ENCODE assay signal across 18 cellular contexts in the genomic region with DNA sequence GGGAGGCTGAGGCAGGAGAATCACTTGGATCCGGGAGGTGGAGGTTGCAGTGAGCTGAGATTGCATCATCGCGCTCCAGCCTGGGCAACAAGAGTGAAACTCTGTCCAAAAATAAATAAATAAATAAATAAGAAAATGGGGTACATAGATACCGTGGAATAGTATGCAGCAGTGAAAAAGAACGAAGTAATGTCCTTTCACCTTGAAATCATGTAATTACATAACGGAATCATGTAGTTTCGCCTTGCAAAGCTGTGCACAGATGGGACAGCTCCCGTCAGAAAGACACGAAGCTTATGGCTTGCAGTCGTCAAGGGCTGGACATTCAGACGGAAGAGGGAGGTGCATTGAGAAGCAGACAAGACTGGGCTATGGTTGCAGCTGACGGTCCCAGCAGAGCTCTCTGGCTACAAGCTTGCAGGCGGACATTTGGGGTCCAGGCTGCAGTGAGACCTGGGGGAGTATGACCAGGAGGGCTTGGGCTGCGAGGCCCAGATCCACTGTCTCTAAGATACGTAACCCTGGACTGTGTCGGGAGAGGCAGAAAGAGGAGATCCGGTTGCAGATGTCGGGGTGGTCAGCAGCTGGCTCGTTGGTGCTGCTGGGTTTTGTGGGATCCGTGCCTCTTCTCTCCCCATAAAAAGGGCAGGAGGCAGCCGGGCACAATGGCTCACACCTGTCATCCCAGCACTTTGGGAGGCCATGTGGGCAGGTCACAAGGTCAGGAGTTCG. TPM values are rescaled to one million over a fixed set of nuclear protein-coding genes. Genes with fewer than 3 reads are reported as not detected.
DNase-seq lines count a peak whose midpoint lies in the region; ATAC-seq and TF ChIP-seq lines count a peak whose summit lies in the region.
"Had no signal": no experiment of that assay in that cellular context is flagged by ENCODE, and none has a peak within 500 bp of the region (broad histone marks: within the 10 kb centered on the region; RNA-seq: fewer than 3 reads in every experiment).

No MANE protein-coding gene starts in this region.

- no peaks in the 10 kb centered on the region for H3K27me3 Mint-ChIP-seq in activated naive CD4-positive, alpha-beta T cell treated with anti-CD3 and anti-CD28 coated beads, Interleukin-2, amount 50 U/mL, for 24 hours

- H3K4me1 ChIP-seq in suprapubic skin = no peaks in the 10 kb centered on the region

- in situ Hi-C loops in G401 (cut with HindIII; ENCODE audit: low sequenced_read_pairs) = no loop called here

- no peaks in the 10 kb centered on the region for H3K27me3 ChIP-seq in suprapubic skin

- H3K27ac Mint-ChIP-seq in activated naive CD4-positive, alpha-beta T cell treated with anti-CD3 and anti-CD28 coated beads, Interleukin-2, amount 50 U/mL, for 24 hours = peak overlapping the region; percentile 86
- H3K27ac Mint-ChIP-seq: CD8-positive, alpha-beta T cell; GM23338 had no signal

- WGBS in lower leg skin, 2 donors = 92 to 96% methylated on average over 22 of the region's 22 CpGs
- WGBS in suprapubic skin = 91% methylated on average over 22 of the region's 22 CpGs

- TF ChIP-seq POLR2A in lower leg skin (IDR thresholded peaks at IDR 0.05) (no peak), suprapubic skin (IDR thresholded peaks at IDR 0.05) (no peak)

- H3K4me3 ChIP-seq in lower leg skin (ENCODE audit: low read depth, poor library complexity, severe bottlenecking) (no peak overlapping the region), suprapubic skin (no peak overlapping the region)
- H3K4me3 ChIP-seq: GM23338 had no signal

- peaks cover 3% of the 10 kb centered on the region for H3K36me3 Mint-ChIP-seq in activated naive CD4-positive, alpha-beta T cell treated with anti-CD3 and anti-CD28 coated beads, Interleukin-2, amount 50 U/mL, for 24 hours
- H3K36me3 Mint-ChIP-seq: CD8-positive, alpha-beta T cell had no signal

- no peak overlapping the region for H3K4me3 Mint-ChIP-seq in activated naive CD4-positive, alpha-beta T cell treated with anti-CD3 and anti-CD28 coated beads, Interleukin-2, amount 50 U/mL, for 24 hours
- H3K4me3 Mint-ChIP-seq: CD8-positive, alpha-beta T cell; GM23338 had no signal

- ATAC-seq in HG03460 (IDR thresholded peaks at IDR 0.05; ENCODE audit: unreplicated experiment) (no peak), GM19023 (IDR thresholded peaks at IDR 0.05; ENCODE audit: unreplicated experiment) (no peak)
- ATAC-seq: CD8-positive, alpha-beta T cell had no signal

- no peak for TF ChIP-seq EP300 in suprapubic skin (IDR thresholded peaks at IDR 0.05)

- intact Hi-C loops in lower leg skin (cut with DNase I; ENCODE audit: low total_unique reads) = no loop called here

- H3K9me3 Mint-ChIP-seq in activated naive CD4-positive, alpha-beta T cell treated with anti-CD3 and anti-CD28 coated beads, Interleukin-2, amount 50 U/mL, for 24 hours = peaks cover 7% of the 10 kb centered on the region

- H3K27ac ChIP-seq in suprapubic skin = no peak overlapping the region

- no peaks in the 10 kb centered on the region for H3K9me3 ChIP-seq in suprapubic skin

- no peak for DNase-seq in activated naive CD4-positive, alpha-beta T cell treated with Interleukin-2 at 50 U/mL for 16 hours
- peak; percentile 10 for DNase-seq in NCI-H69 (lab: John Stamatoyannopoulos, UW)
- peak; percentile 4 to 75 for DNase-seq in lower leg skin (ENCODE audit: low spot score in 2 of 2)
- DNase-seq in suprapubic skin (ENCODE audit: low spot score in 2 of 2) = peak; percentile 25 to 67
- DNase-seq in G401 (ENCODE audit: low spot score) = no peak
- DNase-seq: ACHN, DMS79 treated with DMSO at 0.1 percent for 48 hours, GF-D8, MM.1S, NCI-H1105 treated with DMSO at 0.1 percent for 48 hours, NCI-H187 treated with DMSO at 0.1 percent for 48 hours had no signal

- H3K4me1 Mint-ChIP-seq in activated naive CD4-positive, alpha-beta T cell treated with anti-CD3 and anti-CD28 coated beads, Interleukin-2, amount 50 U/mL, for 24 hours = peaks cover 10% of the 10 kb centered on the region
- H3K4me1 Mint-ChIP-seq: GM23338 had no signal

- H3K36me3 ChIP-seq in suprapubic skin = no peaks in the 10 kb centered on the region

- TF ChIP-seq CTCF in lower leg skin (IDR thresholded peaks at IDR 0.05) = no peak
- no peak for TF ChIP-seq CTCF in suprapubic skin (IDR thresholded peaks at IDR 0.05)

RNA-seq across cellular contexts. Expression of a gene that starts 6.2 kb away (rescaled TPM):
- under 1 TPM; 0.08 to 0.81 (median 0.48) TPM for total RNA-seq in lower leg skin
- total RNA-seq in suprapubic skin = under 1 TPM in 1 of 4 donors, not detected in 3; 0.25 TPM
- total RNA-seq in G401 (2014; rRNA removed; shearing (Covaris generic)) = under 0.01 TPM in 1 of 2 replicates, not detected in the other
- total RNA-seq: GM23338, NCI-H460, RPMI7951 had no signal

RNA-seq across cellular contexts. Expression of a gene that starts 48.2 kb away (rescaled TPM):
- total RNA-seq in lower leg skin (10 to 100 TPM; 34.3 to 67.2 (median 37.8) TPM), suprapubic skin (10 to 100 TPM; 31.4 to 86.7 (median 37.9) TPM)
- total RNA-seq in G401 (2014; rRNA removed; shearing (Covaris generic)) = 37.1 and 38.3 TPM in 2 replicates

Comparison
In these comparisons a context has a peak if more than half of its experiments do, and no peak if none do; other contexts are left out.
1. DNase-seq: peak in NCI-H69 (single experiment), lower leg skin (2 of 2) and suprapubic skin (2 of 2); none in activated naive CD4-positive, alpha-beta T cell treated with Interleukin-2 at 50 U/mL for 16 hours (single experiment) and G401 (single experiment).